18 cellular contexts compared by ENCODE assay signal in the genomic region with DNA sequence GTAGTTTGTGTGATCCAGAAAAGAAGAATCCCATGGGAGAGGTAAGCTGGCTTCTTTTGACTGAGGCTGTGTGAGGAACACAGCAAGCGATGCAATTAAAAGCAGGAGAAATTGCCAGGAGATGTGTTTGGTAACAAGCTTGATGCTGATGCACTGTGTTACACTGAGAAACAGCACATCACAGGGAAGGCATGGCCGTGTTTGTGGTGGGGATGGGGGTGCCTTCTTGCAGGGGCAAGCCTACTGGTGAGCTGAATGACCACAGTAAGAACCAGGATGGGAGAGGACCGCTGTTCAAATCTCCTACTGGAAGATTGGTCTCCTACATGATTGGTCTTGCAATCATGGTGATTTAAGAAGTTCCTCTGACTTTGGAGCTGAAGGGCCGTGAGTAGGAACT.
"Had no signal": no experiment of that assay in that cellular context is flagged by ENCODE, and none has a peak within 500 bp of the region (broad histone marks: within the 10 kb centered on the region; RNA-seq: fewer than 3 reads in every experiment).

No MANE protein-coding gene starts in this region.

- H3K36me3 Mint-ChIP-seq: memory B cell; naive thymus-derived CD4-positive, alpha-beta T cell; natural killer cell treated with Interleukin-12 subunit alpha and Interleukin-12 subunit beta and Interleukin-15 and Interleukin-18, amount 100 ng/mL, for 72 hours; stimulated activated effector memory CD8-positive, alpha-beta T cell treated with anti-CD3 and anti-CD28 coated beads, Interleukin-12 subunit alpha, Interleukin-12 subunit beta, amount 100 ng/mL, for 72 hours had no signal

- H3K4me3 Mint-ChIP-seq: memory B cell; naive thymus-derived CD4-positive, alpha-beta T cell; natural killer cell treated with Interleukin-12 subunit alpha and Interleukin-12 subunit beta and Interleukin-15 and Interleukin-18, amount 100 ng/mL, for 72 hours; stimulated activated effector memory CD8-positive, alpha-beta T cell treated with anti-CD3 and anti-CD28 coated beads, Interleukin-12 subunit alpha, Interleukin-12 subunit beta, amount 100 ng/mL, for 72 hours; stimulated activated naive CD8-positive, alpha-beta T cell treated with anti-CD3 and anti-CD28 coated beads, Interleukin-15, Interleukin-2, amounts not matched to agents 100 ng/mL and 50 ng/mL, for 24 hours had no signal

- H3K9me3 Mint-ChIP-seq: memory B cell; naive thymus-derived CD4-positive, alpha-beta T cell; natural killer cell treated with Interleukin-12 subunit alpha and Interleukin-12 subunit beta and Interleukin-15 and Interleukin-18, amount 100 ng/mL, for 72 hours; stimulated activated effector memory CD8-positive, alpha-beta T cell treated with anti-CD3 and anti-CD28 coated beads, Interleukin-12 subunit alpha, Interleukin-12 subunit beta, amount 100 ng/mL, for 72 hours; stimulated activated naive CD8-positive, alpha-beta T cell treated with anti-CD3 and anti-CD28 coated beads, Interleukin-15, Interleukin-2, amounts not matched to agents 100 ng/mL and 50 ng/mL, for 24 hours had no signal

- DNase-seq: left ventricle myocardium superior; midbrain; mucosa of descending colon; naive thymus-derived CD4-positive, alpha-beta T cell; posterior cingulate gyrus; retina; right cardiac atrium; small intestine; spleen; stimulated activated CD4-positive, alpha-beta T cell treated with anti-CD3 and anti-CD28 coated beads, Interleukin-4, amount 100 ng/mL, for 24 hours; stimulated activated naive CD4-positive, alpha-beta T cell; trophoblast cell had no signal

- H3K27me3 Mint-ChIP-seq: stimulated activated naive CD8-positive, alpha-beta T cell treated with anti-CD3 and anti-CD28 coated beads, Interleukin-15, Interleukin-2, amounts not matched to agents 100 ng/mL and 50 ng/mL, for 24 hours had no signal

- H3K27ac Mint-ChIP-seq: memory B cell; naive thymus-derived CD4-positive, alpha-beta T cell; natural killer cell treated with Interleukin-12 subunit alpha and Interleukin-12 subunit beta and Interleukin-15 and Interleukin-18, amount 100 ng/mL, for 72 hours; stimulated activated effector memory CD8-positive, alpha-beta T cell treated with anti-CD3 and anti-CD28 coated beads, Interleukin-12 subunit alpha, Interleukin-12 subunit beta, amount 100 ng/mL, for 72 hours; stimulated activated naive CD8-positive, alpha-beta T cell treated with anti-CD3 and anti-CD28 coated beads, Interleukin-15, Interleukin-2, amounts not matched to agents 100 ng/mL and 50 ng/mL, for 24 hours had no signal

- ATAC-seq: mucosa of descending colon; naive thymus-derived CD4-positive, alpha-beta T cell; natural killer cell treated with Interleukin-12 subunit alpha and Interleukin-12 subunit beta and Interleukin-15 and Interleukin-18, amount 100 ng/mL, for 72 hours; pancreas; sciatic nerve; stimulated activated effector memory CD8-positive, alpha-beta T cell treated with anti-CD3 and anti-CD28 coated beads, Interleukin-12 subunit alpha, Interleukin-12 subunit beta, amount 100 ng/mL, for 72 hours had no signal

- H3K4me1 Mint-ChIP-seq: naive thymus-derived CD4-positive, alpha-beta T cell; stimulated activated effector memory CD8-positive, alpha-beta T cell treated with anti-CD3 and anti-CD28 coated beads, Interleukin-12 subunit alpha, Interleukin-12 subunit beta, amount 100 ng/mL, for 72 hours had no signal
